ENCODE assay signal across 9 cellular contexts in genomic region chr6:111361648-111362047, GRCh38.
DNase-seq lines count a peak whose midpoint lies in the region; ATAC-seq and TF ChIP-seq lines count a peak whose summit lies in the region.
"Had no signal": no experiment of that assay in that cellular context is flagged by ENCODE, and none has a peak within 500 bp of the region (broad histone marks: within the 10 kb centered on the region; RNA-seq: fewer than 3 reads in every experiment).

No MANE protein-coding gene starts in this region.

- H3K9me3 ChIP-seq in HCT116 (ENCODE audit: control insufficient read depth in 1 of 2, insufficient read depth in 1 of 2, low read depth in 1 of 2, low read length in 2 of 2): no peaks in the 10 kb centered on the region

- no peak overlapping the region for H3K4me2 ChIP-seq in HCT116 (ENCODE audit: low read length)

- peak; percentile 60 for DNase-seq in Ammon's horn (ENCODE audit: low spot score)
- peak; percentile 10 for DNase-seq in HCT116 (ENCODE audit: low read depth, low spot score)
- peak; percentile 17 for DNase-seq in SW480 (ENCODE audit: low spot score)
- DNase-seq in globus pallidus (ENCODE audit: low spot score): peak; percentile 58
- DNase-seq in putamen (ENCODE audit: low spot score): peak; percentile 50
- no peak for DNase-seq in activated CD8-positive, alpha-beta memory T cell treated with anti-CD3 and anti-CD28 coated beads, Interleukin-2, amount 50 U/mL, for 48 hours
- no peak for DNase-seq in activated CD4-positive, alpha-beta T cell treated with anti-CD3 and anti-CD28 coated beads for 1 hour

- H4K20me1 ChIP-seq in HCT116 (ENCODE audit: insufficient read depth): no peaks in the 10 kb centered on the region

- no peak overlapping the region for H2AFZ ChIP-seq in HCT116 (ENCODE audit: low read depth, low read length, poor library complexity, severe bottlenecking)

- BruUV-seq in HCT116 (replicated peaks; lab: Mats Ljungman, UMichigan): no TSS peak

- no peaks in the 10 kb centered on the region for H3K9me2 ChIP-seq in HCT116 (ENCODE audit: insufficient read depth)

- no peak overlapping the region for H3K27ac ChIP-seq in HCT116 (ENCODE audit: low read depth, low read length)
- H3K27ac ChIP-seq: HL-60 had no signal

- H3K36me3 ChIP-seq in HCT116 (ENCODE audit: control insufficient read depth in 1 of 2, insufficient read depth in 2 of 2, low read length in 2 of 2): peaks cover 0 to 3% of the 10 kb centered on the region in 2 experiments; a peak in 1 of 4 replicates

- no peak overlapping the region for H3K4me3 ChIP-seq in HCT116 (replicated peaks in 1 of 2; ENCODE audit: low read depth in 1 of 2, low read length in 2 of 2)

- no peak overlapping the region for H3K9ac ChIP-seq in HCT116 (ENCODE audit: low read length)

- no peak for TF ChIP-seq POLR2A in HCT116 (IDR thresholded peaks at IDR 0.05; ENCODE audit: borderline replicate concordance, extremely low read depth, insufficient read depth, insufficient read length)

- POLR2A ChIA-PET in HCT116 (lab: Charles Lee): no interaction called here

- intact Hi-C loops in HCT116 (cut with micrococcal nuclease): loop anchor here (1.0 to 10.0 kb wide), 3 partner anchors 113 to 281 kb away; no protein-coding TSS in a partner anchor

- TF ChIP-seq RAD21 in HCT116 (IDR thresholded peaks at IDR 0.05; ENCODE audit: low read depth): peak; percentile 77

- CTCF ChIA-PET in HCT116 (lab: Charles Lee): interaction anchor here (0.7 kb wide), 2 partner anchors 11 to 117 kb away, joined by 4 to 8 read pairs; no protein-coding TSS in a partner anchor

- peak; percentile 59 to 71 (median 63) for TF ChIP-seq CTCF in HCT116 (IDR thresholded peaks at IDR 0.05 in 2 of 3, conservative IDR thresholded peaks at IDR 0.05 in 1 of 3; ENCODE audit: borderline replicate concordance in 1 of 3, insufficient read depth in 1 of 3, low read depth in 2 of 3, low read length in 2 of 3)

- no peaks in the 10 kb centered on the region for H3K4me1 ChIP-seq in HCT116 (ENCODE audit: control insufficient read depth in 1 of 2, insufficient read depth in 2 of 2, low read length in 2 of 2)

- RAD21 ChIA-PET in HCT116 (lab: Charles Lee; ENCODE audit: low non-redundant PET in 1 of 2, low total read pairs in 2 of 2, uncharacterized antibody in 2 of 2, unreplicated experiment in 2 of 2): no interaction called here

- no peaks in the 10 kb centered on the region for H3K79me2 ChIP-seq in HCT116 (ENCODE audit: insufficient read depth, low read length)

- ATAC-seq in HCT116 (peak; percentile 73), HG03565 (IDR thresholded peaks at IDR 0.05; ENCODE audit: unreplicated experiment) (no peak)

- no peaks in the 10 kb centered on the region for H3K27me3 ChIP-seq in HCT116 (ENCODE audit: insufficient read depth, low read length)

TF ChIP-seq in HCT116, 20 proteins besides CTCF, POLR2A, EP300 and RAD21:
- TF ChIP-seq REST (IDR thresholded peaks at IDR 0.05; ENCODE audit: low read depth) (no peak), ATF3 (IDR thresholded peaks at IDR 0.05) (no peak), ZNF274 (IDR thresholded peaks at IDR 0.05; ENCODE audit: low read depth, low read length) (no peak), ELF1 (IDR thresholded peaks at IDR 0.05; ENCODE audit: borderline replicate concordance, low read depth) (no peak), ZFX (IDR thresholded peaks at IDR 0.05) (no peak), EZH2phosphoT487 (IDR thresholded peaks at IDR 0.05; ENCODE audit: borderline replicate concordance) (no peak), SIN3A (IDR thresholded peaks at IDR 0.05; ENCODE audit: low read depth) (no peak), EGR1 (IDR thresholded peaks at IDR 0.05; ENCODE audit: low read depth) (no peak), SRF (IDR thresholded peaks at IDR 0.05; ENCODE audit: low read depth) (no peak), CBX3 (IDR thresholded peaks at IDR 0.05; ENCODE audit: low read depth) (no peak), POLR2AphosphoS5 (IDR thresholded peaks at IDR 0.05; ENCODE audit: low read depth, low read length) (no peak)

Comparison
In these comparisons a context has a peak if more than half of its experiments do, and no peak if none do; other contexts are left out.
1. DNase-seq: peak in Ammon's horn (single experiment), HCT116 (single experiment), SW480 (single experiment), globus pallidus (single experiment) and putamen (single experiment); none in activated CD8-positive, alpha-beta memory T cell treated with anti-CD3 and anti-CD28 coated beads, Interleukin-2, amount 50 U/mL, for 48 hours (single experiment) and activated CD4-positive, alpha-beta T cell treated with anti-CD3 and anti-CD28 coated beads for 1 hour (single experiment).